Comparison of ENCODE assay signal across 13 cellular contexts in genomic region chr17:76417499-76418143, GRCh38. TPM values are rescaled to one million over a fixed set of nuclear protein-coding genes. Genes with fewer than 3 reads are reported as not detected.
DNase-seq lines count a peak whose midpoint lies in the region; ATAC-seq and TF ChIP-seq lines count a peak whose summit lies in the region.
"Had no signal": no experiment of that assay in that cellular context is flagged by ENCODE, and none has a peak within 500 bp of the region (broad histone marks: within the 10 kb centered on the region; RNA-seq: fewer than 3 reads in every experiment).

No MANE protein-coding gene starts in this region.

- H3K9me3 Mint-ChIP-seq in activated T-helper 1 cell treated with anti-CD3 and anti-CD28 coated beads, Interleukin-12 subunit alpha, Interleukin-12 subunit beta, Interleukin-2, Interleukin-4 antibody, amounts not matched to agents 30 ng/mL and 10 ng/mL and 1 ng/mL, durations not matched to agents 14 hours and 24 hours and 36 hours = no peaks in the 10 kb centered on the region
- H3K9me3 Mint-ChIP-seq in nephron progenitor cell (peaks cover under 1% of the 10 kb centered on the region), Caco-2 (ENCODE audit: unreplicated experiment) (no peaks in the 10 kb centered on the region)

- no peak overlapping the region for H3K4me3 ChIP-seq in Caco-2 (ENCODE audit: low read depth, low read length)
- no peak overlapping the region for H3K4me3 ChIP-seq in transverse colon
- H3K4me3 ChIP-seq: lung had no signal

- ATAC-seq in HG03457 (IDR thresholded peaks at IDR 0.05; ENCODE audit: unreplicated experiment) = no peak

- H3K4me1 Mint-ChIP-seq in activated T-helper 1 cell treated with anti-CD3 and anti-CD28 coated beads, Interleukin-12 subunit alpha, Interleukin-12 subunit beta, Interleukin-2, Interleukin-4 antibody, amounts not matched to agents 30 ng/mL and 10 ng/mL and 1 ng/mL, durations not matched to agents 14 hours and 24 hours and 36 hours (ENCODE audit: low read depth) = peaks cover 12% of the 10 kb centered on the region
- H3K4me1 Mint-ChIP-seq in nephron progenitor cell (peaks cover 43% of the 10 kb centered on the region), Caco-2 (ENCODE audit: low read depth, unreplicated experiment) (no peaks in the 10 kb centered on the region)

- CTCF ChIA-PET in Caco-2 (lab: Charles Lee) = interaction anchor here (1.3 kb wide), 1 partner anchor 14 kb away, joined by 3 read pairs; no protein-coding TSS in a partner anchor

- no peak overlapping the region for H3K27ac ChIP-seq in transverse colon

- H3K36me3 Mint-ChIP-seq in activated T-helper 1 cell treated with anti-CD3 and anti-CD28 coated beads, Interleukin-12 subunit alpha, Interleukin-12 subunit beta, Interleukin-2, Interleukin-4 antibody, amounts not matched to agents 30 ng/mL and 10 ng/mL and 1 ng/mL, durations not matched to agents 14 hours and 24 hours and 36 hours (ENCODE audit: low read depth) = peaks cover 3% of the 10 kb centered on the region
- H3K36me3 Mint-ChIP-seq in nephron progenitor cell (ENCODE audit: low read depth) (peaks cover 36% of the 10 kb centered on the region), Caco-2 (ENCODE audit: insufficient read depth, unreplicated experiment) (peaks cover under 1% of the 10 kb centered on the region)

- peak; percentile 84 for DNase-seq in DMS79 treated with DMSO at 0.1 percent for 48 hours (lab: John Stamatoyannopoulos, UW)
- peak; percentile 26 for DNase-seq in NCI-H146 treated with DMSO at 0.1 percent for 48 hours (lab: John Stamatoyannopoulos, UW; ENCODE audit: unreplicated experiment)
- no peak for DNase-seq in activated T-helper 1 cell treated with anti-CD3 and anti-CD28 coated beads, Interleukin-12 subunit alpha, Interleukin-12 subunit beta, Interleukin-2, Interleukin-4 antibody, amounts not matched to agents 30 ng/mL and 10 ng/mL and 1 ng/mL, durations not matched to agents 14 hours and 24 hours and 36 hours (ENCODE audit: low spot score)
- no peak for DNase-seq in nephron progenitor cell
- DNase-seq in Caco-2 = no peak
- no peak for DNase-seq in transverse colon
- DNase-seq: amniotic stem cell; effector memory CD4-positive, alpha-beta T cell; stimulated activated CD4-positive, alpha-beta T cell treated with anti-CD3 and anti-CD28 coated beads, Interleukin-4, amount 100 ng/mL, for 24 hours had no signal

- H3K27me3 ChIP-seq in Caco-2 (replicated peaks; ENCODE audit: control insufficient read depth, insufficient read depth, low read length) (no peaks in the 10 kb centered on the region), transverse colon (no peaks in the 10 kb centered on the region)

- in situ Hi-C loops in transverse colon (cut with MboI; ENCODE audit: low pct_ligation_motif_present in 1 of 4, low pct_unique_long_range_greater_than_20kb in 1 of 4, low sequenced_read_pairs in 3 of 4) = no loop called here

- no TSS peak for BruUV-seq in Caco-2 (replicated peaks; lab: Mats Ljungman, UMichigan)

- POLR2A ChIA-PET in Caco-2 (lab: Charles Lee) = no interaction called here

- WGBS in transverse colon (ENCODE audit: low coverage in 1 of 2), 2 donors = 60 to 71% methylated on average over 6 to 11 of the region's 11 CpGs

- no peaks in the 10 kb centered on the region for H3K27me3 Mint-ChIP-seq in activated T-helper 1 cell treated with anti-CD3 and anti-CD28 coated beads, Interleukin-12 subunit alpha, Interleukin-12 subunit beta, Interleukin-2, Interleukin-4 antibody, amounts not matched to agents 30 ng/mL and 10 ng/mL and 1 ng/mL, durations not matched to agents 14 hours and 24 hours and 36 hours (ENCODE audit: insufficient read depth)
- H3K27me3 Mint-ChIP-seq in nephron progenitor cell (ENCODE audit: low read depth, poor library complexity) (peaks cover 4% of the 10 kb centered on the region), Caco-2 (ENCODE audit: insufficient read depth, unreplicated experiment) (no peaks in the 10 kb centered on the region)

- no peak for TF ChIP-seq EP300 in transverse colon (IDR thresholded peaks at IDR 0.05; ENCODE audit: low read depth)

- no peak for TF ChIP-seq CTCF in nephron progenitor cell (IDR thresholded peaks at IDR 0.05)
- TF ChIP-seq CTCF in Caco-2 (IDR thresholded peaks at IDR 0.05; ENCODE audit: insufficient read depth in 1 of 2, low read depth in 1 of 2, low read length in 1 of 2, severe bottlenecking in 1 of 2, unreplicated experiment in 1 of 2) = no peak
- TF ChIP-seq CTCF in transverse colon (IDR thresholded peaks at IDR 0.05) = no peak

- no peak for TF ChIP-seq POLR2A in transverse colon (IDR thresholded peaks at IDR 0.05)

- no peaks in the 10 kb centered on the region for H3K4me1 ChIP-seq in Caco-2
- peaks cover 0 to 23% (median 11%) of the 10 kb centered on the region in 4 donors for H3K4me1 ChIP-seq in transverse colon

- H3K27ac Mint-ChIP-seq in activated T-helper 1 cell treated with anti-CD3 and anti-CD28 coated beads, Interleukin-12 subunit alpha, Interleukin-12 subunit beta, Interleukin-2, Interleukin-4 antibody, amounts not matched to agents 30 ng/mL and 10 ng/mL and 1 ng/mL, durations not matched to agents 14 hours and 24 hours and 36 hours = peak overlapping the region; percentile 35
- H3K27ac Mint-ChIP-seq in nephron progenitor cell (peak overlapping the region; percentile 61), Caco-2 (ENCODE audit: unreplicated experiment) (no peak overlapping the region)

- intact Hi-C loops in activated T-helper 1 cell treated with anti-CD3 and anti-CD28 coated beads, Interleukin-12 subunit alpha, Interleukin-12 subunit beta, Interleukin-2, Interleukin-4 antibody, amounts not matched to agents 30 ng/mL and 10 ng/mL and 1 ng/mL, durations not matched to agents 14 hours and 24 hours and 36 hours (cut with micrococcal nuclease) = no loop called here
- intact Hi-C loops in Caco-2 (cut with micrococcal nuclease; ENCODE audit: unreplicated experiment) = no loop called here
- intact Hi-C loops in transverse colon (cut with DNase I; ENCODE audit: low total_unique reads) = no loop called here

- no peak overlapping the region for H3K4me3 Mint-ChIP-seq in activated T-helper 1 cell treated with anti-CD3 and anti-CD28 coated beads, Interleukin-12 subunit alpha, Interleukin-12 subunit beta, Interleukin-2, Interleukin-4 antibody, amounts not matched to agents 30 ng/mL and 10 ng/mL and 1 ng/mL, durations not matched to agents 14 hours and 24 hours and 36 hours
- no peak overlapping the region for H3K4me3 Mint-ChIP-seq in nephron progenitor cell
- no peak overlapping the region for H3K4me3 Mint-ChIP-seq in Caco-2 (ENCODE audit: unreplicated experiment)

- H3K9me3 ChIP-seq in Caco-2 (no peaks in the 10 kb centered on the region), transverse colon (no peaks in the 10 kb centered on the region)

- peaks cover 1% of the 10 kb centered on the region; the same call in 1 of the 2 replicates for H3K36me3 ChIP-seq in Caco-2 (ENCODE audit: control insufficient read depth, insufficient read depth, low read length)
- no peaks in the 10 kb centered on the region for H3K36me3 ChIP-seq in transverse colon

RNA-seq across cellular contexts. Expression of gene SPHK1, which starts 33.2 kb away (rescaled TPM):
- total RNA-seq in activated T-helper 1 cell treated with anti-CD3 and anti-CD28 coated beads, Interleukin-12 subunit alpha, Interleukin-12 subunit beta, Interleukin-2, Interleukin-4 antibody, amounts not matched to agents 30 ng/mL and 10 ng/mL and 1 ng/mL, durations not matched to agents 14 hours and 24 hours and 36 hours = 16.5 and 17.8 TPM in 2 replicates
- total RNA-seq in Caco-2 (2022) (6.7 and 7.7 TPM in 2 replicates), transverse colon (10 to 100 TPM in 1 of 4 donors, 1 to 10 TPM in 2, not detected in 1; 4.2 to 16.1 (median 6.8) TPM)

RNA-seq across cellular contexts. Expression of gene UBE2O, which starts 35.3 kb away (rescaled TPM):
- total RNA-seq in activated T-helper 1 cell treated with anti-CD3 and anti-CD28 coated beads, Interleukin-12 subunit alpha, Interleukin-12 subunit beta, Interleukin-2, Interleukin-4 antibody, amounts not matched to agents 30 ng/mL and 10 ng/mL and 1 ng/mL, durations not matched to agents 14 hours and 24 hours and 36 hours = 44.9 and 45.1 TPM in 2 replicates
- total RNA-seq in Caco-2 (2022) = 37.6 and 39.2 TPM in 2 replicates
- total RNA-seq in transverse colon = 10 to 100 TPM in 3 of 4 donors, 1 to 10 TPM in 1; 9.8 to 28.8 (median 15.9) TPM

RNA-seq across cellular contexts. Expression of gene AANAT, which starts 49.8 kb away (rescaled TPM):
- total RNA-seq in activated T-helper 1 cell treated with anti-CD3 and anti-CD28 coated beads, Interleukin-12 subunit alpha, Interleukin-12 subunit beta, Interleukin-2, Interleukin-4 antibody, amounts not matched to agents 30 ng/mL and 10 ng/mL and 1 ng/mL, durations not matched to agents 14 hours and 24 hours and 36 hours = not detected in 2 replicates
- total RNA-seq in Caco-2 (2022) (not detected in 2 replicates), transverse colon (not detected)
- total RNA-seq: MCF 10A; T-helper 1 cell treated with Interleukin-12 subunit alpha and Interleukin-12 subunit beta and Interleukin-4 antibody, amounts not matched to agents 30 ng/mL and 1 ng/mL, for 36 hours had no signal

Comparison
In these comparisons a context has a peak if more than half of its experiments do, and no peak if none do; other contexts are left out.
1. DNase-seq: peak in DMS79 treated with DMSO at 0.1 percent for 48 hours (single experiment) and NCI-H146 treated with DMSO at 0.1 percent for 48 hours (single experiment); none in activated T-helper 1 cell treated with anti-CD3 and anti-CD28 coated beads, Interleukin-12 subunit alpha, Interleukin-12 subunit beta, Interleukin-2, Interleukin-4 antibody, amounts not matched to agents 30 ng/mL and 10 ng/mL and 1 ng/mL, durations not matched to agents 14 hours and 24 hours and 36 hours (single experiment), nephron progenitor cell (single experiment), Caco-2 (0 of 2) and transverse colon (single experiment).